ENCODE assay signal across 16 cellular contexts in the genomic region with DNA sequence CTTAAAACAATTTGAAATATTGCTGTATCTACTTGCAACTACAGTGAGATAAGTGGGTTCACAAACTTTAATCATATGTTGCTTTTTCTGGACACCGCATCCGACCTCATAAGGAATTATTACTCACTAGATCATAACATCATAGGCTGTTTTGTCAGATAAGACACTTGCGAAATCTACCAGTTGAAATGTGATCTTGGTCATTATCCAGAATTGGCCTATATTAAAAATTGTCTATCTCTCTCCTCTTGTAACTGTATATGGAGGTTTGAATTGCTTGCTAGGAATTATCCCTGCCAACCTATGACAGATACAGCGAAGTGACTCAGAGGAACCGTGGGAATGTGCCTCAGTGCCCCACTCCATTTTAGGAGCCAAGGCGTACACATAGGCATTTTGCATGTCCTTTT.
DNase-seq lines count a peak whose midpoint lies in the region; ATAC-seq, FAIRE-seq and TF ChIP-seq lines count a peak whose summit lies in the region.
"Had no signal": no experiment of that assay in that cellular context is flagged by ENCODE, and none has a peak within 500 bp of the region (broad histone marks: within the 10 kb centered on the region; RNA-seq: fewer than 3 reads in every experiment).

No MANE protein-coding gene starts in this region.

- no peaks in the 10 kb centered on the region for H3K36me3 ChIP-seq in HEK293 (ENCODE audit: control insufficient read depth in 2 of 2, insufficient read depth in 1 of 2, low read length in 2 of 2)

- CTCF ChIA-PET in HEK293 (lab: Yijun Ruan, JAX), result interaction anchor here (0.5 kb wide), 1 partner anchor 1032 kb away, joined by 3 read pairs; no protein-coding TSS in a partner anchor

- no peaks in the 10 kb centered on the region for H3K36me3 Mint-ChIP-seq in CD14-positive monocyte
- H3K36me3 Mint-ChIP-seq: activated CD4-positive, alpha-beta memory T cell treated with anti-CD3 and anti-CD28 coated beads for 36 hours had no signal

- peaks cover 0 to 3% (median 1%) of the 10 kb centered on the region in 7 donors for H3K9me3 Mint-ChIP-seq in CD14-positive monocyte
- H3K9me3 Mint-ChIP-seq: activated CD4-positive, alpha-beta memory T cell treated with anti-CD3 and anti-CD28 coated beads for 36 hours had no signal

- no peaks in the 10 kb centered on the region for H3K4me1 Mint-ChIP-seq in CD14-positive monocyte

- TF ChIP-seq CTCF in HEK293 (tag by site-specific recombination; IDR thresholded peaks at IDR 0.05) (no peak), omental fat pad (IDR thresholded peaks at IDR 0.05) (no peak), CD14-positive monocyte (IDR thresholded peaks at IDR 0.05) (no peak)

- ATAC-seq in omental fat pad (ENCODE audit: low FRiP score), result peak; percentile 57

- POLR2A ChIA-PET in HEK293 (lab: Yijun Ruan, JAX), result no interaction called here

- no peak overlapping the region for H3K27ac Mint-ChIP-seq in CD14-positive monocyte
- H3K27ac Mint-ChIP-seq: activated CD4-positive, alpha-beta memory T cell treated with anti-CD3 and anti-CD28 coated beads for 36 hours; nephron progenitor cell; T-helper 1 cell treated with Interleukin-12 subunit alpha and Interleukin-12 subunit beta and Interleukin-4 antibody, amounts not matched to agents 30 μg/mL and 1 μg/mL, for 36 hours had no signal

- H3K27ac ChIP-seq in HEK293 (ENCODE audit: extremely low read depth, low read depth, low read length), result no peak overlapping the region
- H3K27ac ChIP-seq: testis had no signal

- no peaks in the 10 kb centered on the region for H3K4me1 ChIP-seq in HEK293 (ENCODE audit: control insufficient read depth, insufficient read depth, low read length)
- H3K4me1 ChIP-seq: testis had no signal

- DNase-seq in RCC 7860 (ENCODE audit: low spot score), result peak; percentile 75
- peak; percentile 10 for DNase-seq in dermis blood vessel endothelial cell
- no peak for DNase-seq in omental fat pad (ENCODE audit: low spot score)
- no peak for DNase-seq in 8988T
- no peak for DNase-seq in T-helper 1 cell
- no peak for DNase-seq in CD14-positive monocyte (ENCODE audit: low spot score)
- DNase-seq in AML-193 (lab: John Stamatoyannopoulos, UW), result no peak
- DNase-seq: activated CD4-positive, alpha-beta memory T cell treated with anti-CD3 and anti-CD28 coated beads for 36 hours; activated effector memory CD4-positive, alpha-beta T cell treated with anti-CD3 and anti-CD28 coated beads, Interleukin-2, amount 50 U/mL, for 16 hours; foreskin melanocyte; nephron progenitor cell; testis had no signal

- no peak overlapping the region for H3K4me3 ChIP-seq in HEK293 (ENCODE audit: low read depth, low read length)
- H3K4me3 ChIP-seq: smooth muscle cell, testis had no signal

- no peaks in the 10 kb centered on the region for H3K9me3 ChIP-seq in HEK293 (ENCODE audit: control insufficient read depth, insufficient read depth, low read depth, low read length)
- H3K9me3 ChIP-seq: testis had no signal

- H3K4me3 Mint-ChIP-seq in CD14-positive monocyte, result no peak overlapping the region
- H3K4me3 Mint-ChIP-seq: activated CD4-positive, alpha-beta memory T cell treated with anti-CD3 and anti-CD28 coated beads for 36 hours; nephron progenitor cell; T-helper 1 cell treated with Interleukin-12 subunit alpha and Interleukin-12 subunit beta and Interleukin-4 antibody, amounts not matched to agents 30 μg/mL and 1 μg/mL, for 36 hours had no signal

- intact Hi-C loops in CD14-positive monocyte (cut with micrococcal nuclease), result no loop called here

- H3K27me3 Mint-ChIP-seq in CD14-positive monocyte (ENCODE audit: low read depth in 3 of 3), result peaks cover 0 to 2% (median 0%) of the 10 kb centered on the region in 3 donors
- H3K27me3 Mint-ChIP-seq: activated CD4-positive, alpha-beta memory T cell treated with anti-CD3 and anti-CD28 coated beads for 36 hours had no signal

- FAIRE-seq in RCC 7860 (lab: Jason Lieb, UNC), result no peak
- FAIRE-seq: keratinocyte had no signal

TF ChIP-seq in HEK293, 187 proteins besides CTCF, POLR2A, EP300 and RAD21 (continues in another document):
- TF ChIP-seq SP3 (tag by site-specific recombination; IDR thresholded peaks at IDR 0.05) (no peak), ZNF274 (IDR thresholded peaks at IDR 0.05; ENCODE audit: low read length) (no peak), ZNF274 (tag by site-specific recombination; IDR thresholded peaks at IDR 0.05; ENCODE audit: borderline replicate concordance) (no peak), SCRT2 (tag by site-specific recombination; IDR thresholded peaks at IDR 0.05) (peak; percentile 59), ZNF350 (tag by site-specific recombination; IDR thresholded peaks at IDR 0.05) (no peak), ZNF792 (tag by site-specific recombination; IDR thresholded peaks at IDR 0.05) (no peak), SP7 (tag by site-specific recombination; IDR thresholded peaks at IDR 0.05) (peak; percentile 76), ZXDB (tag by site-specific recombination; IDR thresholded peaks at IDR 0.05) (0 out of 2 replicates have a peak, but pooled peaks have one; percentile 14), GLI4 (tag by site-specific recombination; IDR thresholded peaks at IDR 0.05) (no peak), ZNF654 (tag by site-specific recombination; IDR thresholded peaks at IDR 0.05; ENCODE audit: low read depth) (no peak), ZNF707 (tag by site-specific recombination; IDR thresholded peaks at IDR 0.05) (no peak), ZNF132 (tag by site-specific recombination; IDR thresholded peaks at IDR 0.05; ENCODE audit: borderline replicate concordance) (no peak), HIC1 (tag by site-specific recombination; IDR thresholded peaks at IDR 0.05) (no peak), ZNF335 (tag by site-specific recombination; conservative IDR thresholded peaks at IDR 0.05) (no peak), ZNF175 (tag by site-specific recombination; IDR thresholded peaks at IDR 0.05) (no peak)
- TF ChIP-seq, protein P1, sequence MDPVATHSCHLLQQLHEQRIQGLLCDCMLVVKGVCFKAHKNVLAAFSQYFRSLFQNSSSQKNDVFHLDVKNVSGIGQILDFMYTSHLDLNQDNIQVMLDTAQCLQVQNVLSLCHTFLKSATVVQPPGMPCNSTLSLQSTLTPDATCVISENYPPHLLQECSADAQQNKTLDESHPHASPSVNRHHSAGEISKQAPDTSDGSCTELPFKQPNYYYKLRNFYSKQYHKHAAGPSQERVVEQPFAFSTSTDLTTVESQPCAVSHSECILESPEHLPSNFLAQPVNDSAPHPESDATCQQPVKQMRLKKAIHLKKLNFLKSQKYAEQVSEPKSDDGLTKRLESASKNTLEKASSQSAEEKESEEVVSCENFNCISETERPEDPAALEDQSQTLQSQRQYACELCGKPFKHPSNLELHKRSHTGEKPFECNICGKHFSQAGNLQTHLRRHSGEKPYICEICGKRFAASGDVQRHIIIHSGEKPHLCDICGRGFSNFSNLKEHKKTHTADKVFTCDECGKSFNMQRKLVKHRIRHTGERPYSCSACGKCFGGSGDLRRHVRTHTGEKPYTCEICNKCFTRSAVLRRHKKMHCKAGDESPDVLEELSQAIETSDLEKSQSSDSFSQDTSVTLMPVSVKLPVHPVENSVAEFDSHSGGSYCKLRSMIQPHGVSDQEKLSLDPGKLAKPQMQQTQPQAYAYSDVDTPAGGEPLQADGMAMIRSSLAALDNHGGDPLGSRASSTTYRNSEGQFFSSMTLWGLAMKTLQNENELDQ (tag by site-specific recombination; IDR thresholded peaks at IDR 0.05; ENCODE audit: low read depth), result no peak
- TF ChIP-seq, protein P2, sequence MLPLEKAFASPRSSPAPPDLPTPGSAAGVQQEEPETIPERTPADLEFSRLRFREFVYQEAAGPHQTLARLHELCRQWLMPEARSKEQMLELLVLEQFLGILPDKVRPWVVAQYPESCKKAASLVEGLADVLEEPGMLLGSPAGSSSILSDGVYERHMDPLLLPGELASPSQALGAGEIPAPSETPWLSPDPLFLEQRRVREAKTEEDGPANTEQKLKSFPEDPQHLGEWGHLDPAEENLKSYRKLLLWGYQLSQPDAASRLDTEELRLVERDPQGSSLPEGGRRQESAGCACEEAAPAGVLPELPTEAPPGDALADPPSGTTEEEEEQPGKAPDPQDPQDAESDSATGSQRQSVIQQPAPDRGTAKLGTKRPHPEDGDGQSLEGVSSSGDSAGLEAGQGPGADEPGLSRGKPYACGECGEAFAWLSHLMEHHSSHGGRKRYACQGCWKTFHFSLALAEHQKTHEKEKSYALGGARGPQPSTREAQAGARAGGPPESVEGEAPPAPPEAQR (tag by site-specific recombination; IDR thresholded peaks at IDR 0.05), result no peak
- TF ChIP-seq, protein P3, sequence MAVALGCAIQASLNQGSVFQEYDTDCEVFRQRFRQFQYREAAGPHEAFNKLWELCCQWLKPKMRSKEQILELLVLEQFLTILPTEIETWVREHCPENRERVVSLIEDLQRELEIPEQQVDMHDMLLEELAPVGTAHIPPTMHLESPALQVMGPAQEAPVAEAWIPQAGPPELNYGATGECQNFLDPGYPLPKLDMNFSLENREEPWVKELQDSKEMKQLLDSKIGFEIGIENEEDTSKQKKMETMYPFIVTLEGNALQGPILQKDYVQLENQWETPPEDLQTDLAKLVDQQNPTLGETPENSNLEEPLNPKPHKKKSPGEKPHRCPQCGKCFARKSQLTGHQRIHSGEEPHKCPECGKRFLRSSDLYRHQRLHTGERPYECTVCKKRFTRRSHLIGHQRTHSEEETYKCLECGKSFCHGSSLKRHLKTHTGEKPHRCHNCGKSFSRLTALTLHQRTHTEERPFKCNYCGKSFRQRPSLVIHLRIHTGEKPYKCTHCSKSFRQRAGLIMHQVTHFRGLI (tag by site-specific recombination; IDR thresholded peaks at IDR 0.05), result no peak

Comparison
In these comparisons a context has a peak if more than half of its experiments do, and no peak if none do; other contexts are left out.
1. DNase-seq: peak in RCC 7860 (single experiment) and dermis blood vessel endothelial cell (single experiment); none in omental fat pad (single experiment), 8988T (single experiment), T-helper 1 cell (0 of 5), CD14-positive monocyte (single experiment) and AML-193 (0 of 2).